In genomic region chr4:142380052-142380598, GRCh38 we compare ENCODE assay signal across 13 cellular contexts.
A peak's percentile ranks its signal among the peaks of the same experiment; 100 is the strongest.
DNase-seq lines count a peak whose midpoint lies in the region; ATAC-seq and TF ChIP-seq lines count a peak whose summit lies in the region.
"Had no signal": no experiment of that assay in that cellular context is flagged by ENCODE, and none has a peak within 500 bp of the region (broad histone marks: within the 10 kb centered on the region; RNA-seq: fewer than 3 reads in every experiment).

No MANE protein-coding gene starts in this region.

- H3K4me3 Mint-ChIP-seq in activated naive CD8-positive, alpha-beta T cell treated with anti-CD3 and anti-CD28 coated beads, Interleukin-2, amount 50 U/mL, for 24 hours: no peak overlapping the region

- no peak overlapping the region for H3K4me3 ChIP-seq in heart right ventricle
- no peak overlapping the region for H3K4me3 ChIP-seq in mesodermal cell (ENCODE audit: extremely low read depth, insufficient read depth, low read length, poor library complexity, severe bottlenecking)
- H3K4me3 ChIP-seq in aorta (ENCODE audit: low read length in 2 of 2): no peak overlapping the region
- H3K4me3 ChIP-seq in WERI-Rb-1 (ENCODE audit: low read depth, low read length): no peak overlapping the region
- H3K4me3 ChIP-seq: mucosa of descending colon had no signal

- no peaks in the 10 kb centered on the region for H3K9me3 Mint-ChIP-seq in activated naive CD8-positive, alpha-beta T cell treated with anti-CD3 and anti-CD28 coated beads, Interleukin-2, amount 50 U/mL, for 24 hours

- no peak for TF ChIP-seq CTCF in heart right ventricle (IDR thresholded peaks at IDR 0.05)
- TF ChIP-seq CTCF in WERI-Rb-1 (IDR thresholded peaks at IDR 0.05; ENCODE audit: low read depth, low read length): no peak

- H3K4me1 Mint-ChIP-seq in activated naive CD8-positive, alpha-beta T cell treated with anti-CD3 and anti-CD28 coated beads, Interleukin-2, amount 50 U/mL, for 24 hours: peaks cover 80% of the 10 kb centered on the region

- DNase-seq in heart right ventricle: no peak
- no peak for DNase-seq in Right ventricle myocardium inferior (ENCODE audit: missing footprints)
- DNase-seq in activated naive CD8-positive, alpha-beta T cell treated with anti-CD3 and anti-CD28 coated beads, Interleukin-2, amount 50 U/mL, for 24 hours: no peak
- DNase-seq in aorta: no peak
- DNase-seq in WERI-Rb-1: no peak
- no peak for DNase-seq in ureter (ENCODE audit: low spot score)
- DNase-seq: BE2C, mucosa of descending colon, NCI-H1930, T-helper 1 cell had no signal

- H3K9me3 ChIP-seq in heart right ventricle (no peaks in the 10 kb centered on the region), mesodermal cell (ENCODE audit: control insufficient read depth, low read length) (no peaks in the 10 kb centered on the region), aorta (ENCODE audit: control insufficient read depth, low read length) (no peaks in the 10 kb centered on the region), WERI-Rb-1 (ENCODE audit: severe bottlenecking) (no peaks in the 10 kb centered on the region)
- H3K9me3 ChIP-seq: BE2C, mucosa of descending colon had no signal

- H3K27ac Mint-ChIP-seq in activated naive CD8-positive, alpha-beta T cell treated with anti-CD3 and anti-CD28 coated beads, Interleukin-2, amount 50 U/mL, for 24 hours: peak overlapping the region; percentile 98

- ATAC-seq in heart right ventricle: peak in 3 of 8 donors; percentile 23 to 60 (median 26)
- ATAC-seq in Right ventricle myocardium inferior: no peak
- ATAC-seq in activated naive CD8-positive, alpha-beta T cell treated with anti-CD3 and anti-CD28 coated beads, Interleukin-2, amount 50 U/mL, for 24 hours: no peak
- ATAC-seq in aorta (ENCODE audit: low FRiP score): peak; percentile 15
- no peak for ATAC-seq in HG02798 (IDR thresholded peaks at IDR 0.05; ENCODE audit: poor library complexity, unreplicated experiment)

- no peaks in the 10 kb centered on the region for H3K27me3 Mint-ChIP-seq in activated naive CD8-positive, alpha-beta T cell treated with anti-CD3 and anti-CD28 coated beads, Interleukin-2, amount 50 U/mL, for 24 hours

- H3K36me3 ChIP-seq in heart right ventricle: no peaks in the 10 kb centered on the region
- H3K36me3 ChIP-seq in mesodermal cell (ENCODE audit: control insufficient read depth, insufficient read depth, low read length): no peaks in the 10 kb centered on the region
- no peaks in the 10 kb centered on the region for H3K36me3 ChIP-seq in aorta (ENCODE audit: control insufficient read depth in 1 of 2, insufficient read depth in 2 of 2, low read length in 1 of 2)
- H3K36me3 ChIP-seq in WERI-Rb-1: no peaks in the 10 kb centered on the region
- H3K36me3 ChIP-seq: BE2C had no signal

- H3K4me1 ChIP-seq in heart right ventricle: peaks cover 0 to 60% (median 49%) of the 10 kb centered on the region in 9 donors
- H3K4me1 ChIP-seq in mesodermal cell (ENCODE audit: control insufficient read depth, insufficient read depth, low read length, poor library complexity, severe bottlenecking): peaks cover 30% of the 10 kb centered on the region
- H3K4me1 ChIP-seq in aorta (ENCODE audit: control insufficient read depth in 1 of 2, insufficient read depth in 2 of 2, low read length in 2 of 2): peaks cover 2 to 3% of the 10 kb centered on the region in 2 donors
- H3K4me1 ChIP-seq: BE2C had no signal

- H3K27me3 ChIP-seq in heart right ventricle (no peaks in the 10 kb centered on the region), aorta (ENCODE audit: control insufficient read depth in 1 of 2, insufficient read depth in 2 of 2, low read length in 1 of 2) (no peaks in the 10 kb centered on the region), WERI-Rb-1 (ENCODE audit: insufficient read depth, low read depth, severe bottlenecking) (no peaks in the 10 kb centered on the region)
- H3K27me3 ChIP-seq: BE2C had no signal

- H3K36me3 Mint-ChIP-seq in activated naive CD8-positive, alpha-beta T cell treated with anti-CD3 and anti-CD28 coated beads, Interleukin-2, amount 50 U/mL, for 24 hours (ENCODE audit: low read depth): peaks cover 22% of the 10 kb centered on the region

- intact Hi-C loops in heart right ventricle (cut with DNase I) (no loop called here), Right ventricle myocardium inferior (cut with DNase I) (no loop called here), aorta (cut with DNase I) (no loop called here)

- H3K27ac ChIP-seq in heart right ventricle (peak overlapping the region in 7 of 10 donors; percentile 26 to 79 (median 50)), mesodermal cell (ENCODE audit: low read depth, low read length, severe bottlenecking) (peak overlapping the region; percentile 94), aorta (ENCODE audit: low read depth in 1 of 2, low read length in 2 of 2) (peak overlapping the region in 1 of 2 donors; percentile 50), WERI-Rb-1 (no peak overlapping the region)
- H3K27ac ChIP-seq: KMS-11 had no signal

- WGBS in heart right ventricle, 2 donors: 38 to 51% methylated on average over 5 of the region's 5 CpGs
- 72% methylated on average over 4 of the region's 5 CpGs for WGBS in mesodermal cell (ENCODE audit: insufficient coverage in 2 of 2), 2 experiments
- 68% methylated on average over 5 of the region's 5 CpGs for WGBS in aorta, 2 donors
